In the genomic region with DNA sequence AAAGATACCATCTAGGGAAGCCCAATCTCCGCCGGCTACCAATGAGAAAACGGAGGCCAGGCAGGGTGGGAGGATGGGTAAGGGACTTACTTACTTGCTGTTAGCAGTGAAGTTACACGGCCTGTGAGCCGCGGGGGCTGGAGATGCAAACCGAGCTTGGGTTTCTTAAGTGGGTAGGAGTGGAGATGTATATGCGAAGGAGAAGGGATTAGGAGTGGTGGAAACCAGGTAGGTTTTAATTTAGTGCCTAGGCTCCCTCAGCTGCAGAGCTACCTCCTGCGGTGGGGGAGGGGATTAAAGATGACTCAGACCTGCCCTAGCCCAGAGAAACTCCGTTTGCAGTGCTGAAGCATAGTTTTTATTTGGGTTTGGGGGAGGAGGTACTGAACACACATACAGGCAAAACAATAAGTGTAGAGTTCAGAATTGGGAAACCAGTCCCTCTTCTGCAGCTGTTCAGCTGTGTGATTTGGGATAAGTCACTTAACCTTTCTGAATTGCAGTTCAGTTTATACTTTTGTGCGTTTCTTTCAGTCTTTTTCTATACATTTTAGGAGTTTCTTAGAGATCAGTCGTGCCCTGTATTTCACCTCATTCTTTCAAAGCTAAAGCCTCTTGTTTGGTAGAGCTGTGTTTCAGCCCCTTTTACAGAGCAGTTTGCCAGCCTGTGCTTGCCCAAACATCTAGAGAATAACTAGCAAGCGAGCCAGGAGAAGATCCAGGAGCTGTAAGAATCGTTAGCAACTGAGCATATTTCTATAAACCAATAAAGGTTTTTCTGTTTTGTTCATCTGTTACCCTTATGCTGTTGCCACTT, we compare ENCODE assay signal across 1 cellular context.
A peak's percentile ranks its signal among the peaks of the same experiment; 100 is the strongest.
TF ChIP-seq lines count a peak whose summit lies in the region.

No MANE protein-coding gene starts in this region.

TF ChIP-seq in WTC11, 78 proteins besides CTCF, POLR2A, EP300 and RAD21 (continued from another document and continues in another):
- TF ChIP-seq, protein P1, sequence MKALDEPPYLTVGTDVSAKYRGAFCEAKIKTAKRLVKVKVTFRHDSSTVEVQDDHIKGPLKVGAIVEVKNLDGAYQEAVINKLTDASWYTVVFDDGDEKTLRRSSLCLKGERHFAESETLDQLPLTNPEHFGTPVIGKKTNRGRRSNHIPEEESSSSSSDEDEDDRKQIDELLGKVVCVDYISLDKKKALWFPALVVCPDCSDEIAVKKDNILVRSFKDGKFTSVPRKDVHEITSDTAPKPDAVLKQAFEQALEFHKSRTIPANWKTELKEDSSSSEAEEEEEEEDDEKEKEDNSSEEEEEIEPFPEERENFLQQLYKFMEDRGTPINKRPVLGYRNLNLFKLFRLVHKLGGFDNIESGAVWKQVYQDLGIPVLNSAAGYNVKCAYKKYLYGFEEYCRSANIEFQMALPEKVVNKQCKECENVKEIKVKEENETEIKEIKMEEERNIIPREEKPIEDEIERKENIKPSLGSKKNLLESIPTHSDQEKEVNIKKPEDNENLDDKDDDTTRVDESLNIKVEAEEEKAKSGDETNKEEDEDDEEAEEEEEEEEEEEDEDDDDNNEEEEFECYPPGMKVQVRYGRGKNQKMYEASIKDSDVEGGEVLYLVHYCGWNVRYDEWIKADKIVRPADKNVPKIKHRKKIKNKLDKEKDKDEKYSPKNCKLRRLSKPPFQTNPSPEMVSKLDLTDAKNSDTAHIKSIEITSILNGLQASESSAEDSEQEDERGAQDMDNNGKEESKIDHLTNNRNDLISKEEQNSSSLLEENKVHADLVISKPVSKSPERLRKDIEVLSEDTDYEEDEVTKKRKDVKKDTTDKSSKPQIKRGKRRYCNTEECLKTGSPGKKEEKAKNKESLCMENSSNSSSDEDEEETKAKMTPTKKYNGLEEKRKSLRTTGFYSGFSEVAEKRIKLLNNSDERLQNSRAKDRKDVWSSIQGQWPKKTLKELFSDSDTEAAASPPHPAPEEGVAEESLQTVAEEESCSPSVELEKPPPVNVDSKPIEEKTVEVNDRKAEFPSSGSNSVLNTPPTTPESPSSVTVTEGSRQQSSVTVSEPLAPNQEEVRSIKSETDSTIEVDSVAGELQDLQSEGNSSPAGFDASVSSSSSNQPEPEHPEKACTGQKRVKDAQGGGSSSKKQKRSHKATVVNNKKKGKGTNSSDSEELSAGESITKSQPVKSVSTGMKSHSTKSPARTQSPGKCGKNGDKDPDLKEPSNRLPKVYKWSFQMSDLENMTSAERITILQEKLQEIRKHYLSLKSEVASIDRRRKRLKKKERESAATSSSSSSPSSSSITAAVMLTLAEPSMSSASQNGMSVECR (CRISPR knock-in tag; IDR thresholded peaks at IDR 0.05; ENCODE audit: borderline replicate concordance) = no peak
- TF ChIP-seq, protein P2, sequence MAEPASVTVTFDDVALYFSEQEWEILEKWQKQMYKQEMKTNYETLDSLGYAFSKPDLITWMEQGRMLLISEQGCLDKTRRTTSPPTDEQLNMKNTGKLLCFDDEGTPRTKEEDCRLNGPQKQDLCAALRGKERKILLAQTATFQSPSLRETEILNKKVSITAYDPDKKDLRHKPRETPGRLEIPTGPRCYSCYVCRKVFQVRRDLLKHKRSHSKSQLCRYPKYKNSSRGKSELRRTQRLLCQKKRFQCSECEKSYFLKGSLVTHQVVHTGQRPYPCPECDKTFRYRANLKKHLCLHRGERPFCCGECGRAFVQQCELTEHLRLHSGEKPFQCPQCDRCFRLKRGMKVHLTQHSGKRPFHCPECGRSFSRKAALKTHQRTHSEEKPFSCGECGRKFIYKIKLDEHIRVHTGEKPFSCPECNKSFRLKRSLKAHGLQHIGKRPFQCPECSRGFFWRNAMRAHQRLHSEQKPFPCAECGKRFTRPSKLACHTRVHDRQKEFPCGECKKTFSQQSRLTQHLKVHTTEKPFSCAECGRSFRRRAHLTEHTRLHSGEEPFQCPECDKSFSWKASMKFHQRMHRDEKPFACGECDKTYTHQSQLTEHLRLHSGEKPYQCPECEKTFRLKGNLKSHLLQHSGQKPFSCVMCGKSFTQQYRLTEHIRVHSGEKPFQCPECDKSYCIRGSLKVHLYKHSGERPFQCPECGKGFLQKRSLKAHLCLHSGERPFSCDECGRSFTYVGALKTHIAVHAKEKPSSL (CRISPR knock-in tag; conservative IDR thresholded peaks at IDR 0.05) = no peak
- TF ChIP-seq JUN (CRISPR knock-in tag; IDR thresholded peaks at IDR 0.05) = no peak
- no peak for TF ChIP-seq SOX15 (CRISPR knock-in tag; IDR thresholded peaks at IDR 0.05)
- TF ChIP-seq ZNF423 (CRISPR knock-in tag; IDR thresholded peaks at IDR 0.05) = no peak
- TF ChIP-seq ZNF138 (CRISPR knock-in tag; conservative IDR thresholded peaks at IDR 0.05) = no peak
- no peak for TF ChIP-seq FOXJ3 (CRISPR knock-in tag; IDR thresholded peaks at IDR 0.05; ENCODE audit: borderline replicate concordance)
- TF ChIP-seq, protein P3, sequence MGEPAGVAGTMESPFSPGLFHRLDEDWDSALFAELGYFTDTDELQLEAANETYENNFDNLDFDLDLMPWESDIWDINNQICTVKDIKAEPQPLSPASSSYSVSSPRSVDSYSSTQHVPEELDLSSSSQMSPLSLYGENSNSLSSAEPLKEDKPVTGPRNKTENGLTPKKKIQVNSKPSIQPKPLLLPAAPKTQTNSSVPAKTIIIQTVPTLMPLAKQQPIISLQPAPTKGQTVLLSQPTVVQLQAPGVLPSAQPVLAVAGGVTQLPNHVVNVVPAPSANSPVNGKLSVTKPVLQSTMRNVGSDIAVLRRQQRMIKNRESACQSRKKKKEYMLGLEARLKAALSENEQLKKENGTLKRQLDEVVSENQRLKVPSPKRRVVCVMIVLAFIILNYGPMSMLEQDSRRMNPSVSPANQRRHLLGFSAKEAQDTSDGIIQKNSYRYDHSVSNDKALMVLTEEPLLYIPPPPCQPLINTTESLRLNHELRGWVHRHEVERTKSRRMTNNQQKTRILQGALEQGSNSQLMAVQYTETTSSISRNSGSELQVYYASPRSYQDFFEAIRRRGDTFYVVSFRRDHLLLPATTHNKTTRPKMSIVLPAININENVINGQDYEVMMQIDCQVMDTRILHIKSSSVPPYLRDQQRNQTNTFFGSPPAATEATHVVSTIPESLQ (CRISPR knock-in tag; IDR thresholded peaks at IDR 0.05) = no peak
- TF ChIP-seq ZNF396 (CRISPR knock-in tag; IDR thresholded peaks at IDR 0.05; ENCODE audit: borderline replicate concordance) = no peak
- TF ChIP-seq, protein P4, sequence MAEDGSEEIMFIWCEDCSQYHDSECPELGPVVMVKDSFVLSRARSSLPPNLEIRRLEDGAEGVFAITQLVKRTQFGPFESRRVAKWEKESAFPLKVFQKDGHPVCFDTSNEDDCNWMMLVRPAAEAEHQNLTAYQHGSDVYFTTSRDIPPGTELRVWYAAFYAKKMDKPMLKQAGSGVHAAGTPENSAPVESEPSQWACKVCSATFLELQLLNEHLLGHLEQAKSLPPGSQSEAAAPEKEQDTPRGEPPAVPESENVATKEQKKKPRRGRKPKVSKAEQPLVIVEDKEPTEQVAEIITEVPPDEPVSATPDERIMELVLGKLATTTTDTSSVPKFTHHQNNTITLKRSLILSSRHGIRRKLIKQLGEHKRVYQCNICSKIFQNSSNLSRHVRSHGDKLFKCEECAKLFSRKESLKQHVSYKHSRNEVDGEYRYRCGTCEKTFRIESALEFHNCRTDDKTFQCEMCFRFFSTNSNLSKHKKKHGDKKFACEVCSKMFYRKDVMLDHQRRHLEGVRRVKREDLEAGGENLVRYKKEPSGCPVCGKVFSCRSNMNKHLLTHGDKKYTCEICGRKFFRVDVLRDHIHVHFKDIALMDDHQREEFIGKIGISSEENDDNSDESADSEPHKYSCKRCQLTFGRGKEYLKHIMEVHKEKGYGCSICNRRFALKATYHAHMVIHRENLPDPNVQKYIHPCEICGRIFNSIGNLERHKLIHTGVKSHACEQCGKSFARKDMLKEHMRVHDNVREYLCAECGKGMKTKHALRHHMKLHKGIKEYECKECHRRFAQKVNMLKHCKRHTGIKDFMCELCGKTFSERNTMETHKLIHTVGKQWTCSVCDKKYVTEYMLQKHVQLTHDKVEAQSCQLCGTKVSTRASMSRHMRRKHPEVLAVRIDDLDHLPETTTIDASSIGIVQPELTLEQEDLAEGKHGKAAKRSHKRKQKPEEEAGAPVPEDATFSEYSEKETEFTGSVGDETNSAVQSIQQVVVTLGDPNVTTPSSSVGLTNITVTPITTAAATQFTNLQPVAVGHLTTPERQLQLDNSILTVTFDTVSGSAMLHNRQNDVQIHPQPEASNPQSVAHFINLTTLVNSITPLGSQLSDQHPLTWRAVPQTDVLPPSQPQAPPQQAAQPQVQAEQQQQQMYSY (CRISPR knock-in tag; IDR thresholded peaks at IDR 0.05) = no peak
- TF ChIP-seq IRF2 (CRISPR knock-in tag; IDR thresholded peaks at IDR 0.05; ENCODE audit: borderline replicate concordance, low read depth) = no peak
- peak; percentile 24; the same call in 1 of the 2 replicates for TF ChIP-seq GTF2I (CRISPR knock-in tag; conservative IDR thresholded peaks at IDR 0.05)
- TF ChIP-seq FOXP1 (CRISPR knock-in tag; IDR thresholded peaks at IDR 0.05; ENCODE audit: borderline replicate concordance) = no peak
- TF ChIP-seq, protein P5, sequence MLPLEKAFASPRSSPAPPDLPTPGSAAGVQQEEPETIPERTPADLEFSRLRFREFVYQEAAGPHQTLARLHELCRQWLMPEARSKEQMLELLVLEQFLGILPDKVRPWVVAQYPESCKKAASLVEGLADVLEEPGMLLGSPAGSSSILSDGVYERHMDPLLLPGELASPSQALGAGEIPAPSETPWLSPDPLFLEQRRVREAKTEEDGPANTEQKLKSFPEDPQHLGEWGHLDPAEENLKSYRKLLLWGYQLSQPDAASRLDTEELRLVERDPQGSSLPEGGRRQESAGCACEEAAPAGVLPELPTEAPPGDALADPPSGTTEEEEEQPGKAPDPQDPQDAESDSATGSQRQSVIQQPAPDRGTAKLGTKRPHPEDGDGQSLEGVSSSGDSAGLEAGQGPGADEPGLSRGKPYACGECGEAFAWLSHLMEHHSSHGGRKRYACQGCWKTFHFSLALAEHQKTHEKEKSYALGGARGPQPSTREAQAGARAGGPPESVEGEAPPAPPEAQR (CRISPR knock-in tag; IDR thresholded peaks at IDR 0.05) = no peak
- TF ChIP-seq FOXK1 (CRISPR knock-in tag; IDR thresholded peaks at IDR 0.05) = peak; percentile 18; the same call in 1 of the 2 replicates
- no peak for TF ChIP-seq JAZF1 (CRISPR knock-in tag; IDR thresholded peaks at IDR 0.05)
- no peak for TF ChIP-seq NFYB (CRISPR knock-in tag; conservative IDR thresholded peaks at IDR 0.05; ENCODE audit: low read depth)
- TF ChIP-seq, protein P6, sequence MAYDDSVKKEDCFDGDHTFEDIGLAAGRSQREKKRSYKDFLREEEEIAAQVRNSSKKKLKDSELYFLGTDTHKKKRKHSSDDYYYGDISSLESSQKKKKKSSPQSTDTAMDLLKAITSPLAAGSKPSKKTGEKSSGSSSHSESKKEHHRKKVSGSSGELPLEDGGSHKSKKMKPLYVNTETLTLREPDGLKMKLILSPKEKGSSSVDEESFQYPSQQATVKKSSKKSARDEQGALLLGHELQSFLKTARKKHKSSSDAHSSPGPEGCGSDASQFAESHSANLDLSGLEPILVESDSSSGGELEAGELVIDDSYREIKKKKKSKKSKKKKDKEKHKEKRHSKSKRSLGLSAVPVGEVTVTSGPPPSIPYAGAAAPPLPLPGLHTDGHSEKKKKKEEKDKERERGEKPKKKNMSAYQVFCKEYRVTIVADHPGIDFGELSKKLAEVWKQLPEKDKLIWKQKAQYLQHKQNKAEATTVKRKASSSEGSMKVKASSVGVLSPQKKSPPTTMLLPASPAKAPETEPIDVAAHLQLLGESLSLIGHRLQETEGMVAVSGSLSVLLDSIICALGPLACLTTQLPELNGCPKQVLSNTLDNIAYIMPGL (CRISPR knock-in tag; IDR thresholded peaks at IDR 0.05) = no peak
- TF ChIP-seq, protein P7, sequence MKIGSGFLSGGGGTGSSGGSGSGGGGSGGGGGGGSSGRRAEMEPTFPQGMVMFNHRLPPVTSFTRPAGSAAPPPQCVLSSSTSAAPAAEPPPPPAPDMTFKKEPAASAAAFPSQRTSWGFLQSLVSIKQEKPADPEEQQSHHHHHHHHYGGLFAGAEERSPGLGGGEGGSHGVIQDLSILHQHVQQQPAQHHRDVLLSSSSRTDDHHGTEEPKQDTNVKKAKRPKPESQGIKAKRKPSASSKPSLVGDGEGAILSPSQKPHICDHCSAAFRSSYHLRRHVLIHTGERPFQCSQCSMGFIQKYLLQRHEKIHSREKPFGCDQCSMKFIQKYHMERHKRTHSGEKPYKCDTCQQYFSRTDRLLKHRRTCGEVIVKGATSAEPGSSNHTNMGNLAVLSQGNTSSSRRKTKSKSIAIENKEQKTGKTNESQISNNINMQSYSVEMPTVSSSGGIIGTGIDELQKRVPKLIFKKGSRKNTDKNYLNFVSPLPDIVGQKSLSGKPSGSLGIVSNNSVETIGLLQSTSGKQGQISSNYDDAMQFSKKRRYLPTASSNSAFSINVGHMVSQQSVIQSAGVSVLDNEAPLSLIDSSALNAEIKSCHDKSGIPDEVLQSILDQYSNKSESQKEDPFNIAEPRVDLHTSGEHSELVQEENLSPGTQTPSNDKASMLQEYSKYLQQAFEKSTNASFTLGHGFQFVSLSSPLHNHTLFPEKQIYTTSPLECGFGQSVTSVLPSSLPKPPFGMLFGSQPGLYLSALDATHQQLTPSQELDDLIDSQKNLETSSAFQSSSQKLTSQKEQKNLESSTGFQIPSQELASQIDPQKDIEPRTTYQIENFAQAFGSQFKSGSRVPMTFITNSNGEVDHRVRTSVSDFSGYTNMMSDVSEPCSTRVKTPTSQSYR (CRISPR knock-in tag; IDR thresholded peaks at IDR 0.05) = 0 out of 2 replicates have a peak, but pooled peaks have one; percentile 27
- no peak for TF ChIP-seq ZNF263 (CRISPR knock-in tag; IDR thresholded peaks at IDR 0.05; ENCODE audit: low read depth)
- no peak for TF ChIP-seq ZNF232 (CRISPR knock-in tag; IDR thresholded peaks at IDR 0.05)
- TF ChIP-seq, protein P8, sequence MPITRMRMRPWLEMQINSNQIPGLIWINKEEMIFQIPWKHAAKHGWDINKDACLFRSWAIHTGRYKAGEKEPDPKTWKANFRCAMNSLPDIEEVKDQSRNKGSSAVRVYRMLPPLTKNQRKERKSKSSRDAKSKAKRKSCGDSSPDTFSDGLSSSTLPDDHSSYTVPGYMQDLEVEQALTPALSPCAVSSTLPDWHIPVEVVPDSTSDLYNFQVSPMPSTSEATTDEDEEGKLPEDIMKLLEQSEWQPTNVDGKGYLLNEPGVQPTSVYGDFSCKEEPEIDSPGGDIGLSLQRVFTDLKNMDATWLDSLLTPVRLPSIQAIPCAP (CRISPR knock-in tag; IDR thresholded peaks at IDR 0.05) = no peak
- TF ChIP-seq NR3C1 (CRISPR knock-in tag; conservative IDR thresholded peaks at IDR 0.05; ENCODE audit: low read depth) = no peak
- TF ChIP-seq, protein P9, sequence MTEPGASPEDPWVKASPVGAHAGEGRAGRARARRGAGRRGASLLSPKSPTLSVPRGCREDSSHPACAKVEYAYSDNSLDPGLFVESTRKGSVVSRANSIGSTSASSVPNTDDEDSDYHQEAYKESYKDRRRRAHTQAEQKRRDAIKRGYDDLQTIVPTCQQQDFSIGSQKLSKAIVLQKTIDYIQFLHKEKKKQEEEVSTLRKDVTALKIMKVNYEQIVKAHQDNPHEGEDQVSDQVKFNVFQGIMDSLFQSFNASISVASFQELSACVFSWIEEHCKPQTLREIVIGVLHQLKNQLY (CRISPR knock-in tag; IDR thresholded peaks at IDR 0.05) = no peak
- TF ChIP-seq TCF7 (CRISPR knock-in tag; IDR thresholded peaks at IDR 0.05; ENCODE audit: low read depth) = no peak
- TF ChIP-seq HMGA2 (CRISPR knock-in tag; IDR thresholded peaks at IDR 0.05) = no peak
